1 cellular context compared by ENCODE assay signal in the genomic region with DNA sequence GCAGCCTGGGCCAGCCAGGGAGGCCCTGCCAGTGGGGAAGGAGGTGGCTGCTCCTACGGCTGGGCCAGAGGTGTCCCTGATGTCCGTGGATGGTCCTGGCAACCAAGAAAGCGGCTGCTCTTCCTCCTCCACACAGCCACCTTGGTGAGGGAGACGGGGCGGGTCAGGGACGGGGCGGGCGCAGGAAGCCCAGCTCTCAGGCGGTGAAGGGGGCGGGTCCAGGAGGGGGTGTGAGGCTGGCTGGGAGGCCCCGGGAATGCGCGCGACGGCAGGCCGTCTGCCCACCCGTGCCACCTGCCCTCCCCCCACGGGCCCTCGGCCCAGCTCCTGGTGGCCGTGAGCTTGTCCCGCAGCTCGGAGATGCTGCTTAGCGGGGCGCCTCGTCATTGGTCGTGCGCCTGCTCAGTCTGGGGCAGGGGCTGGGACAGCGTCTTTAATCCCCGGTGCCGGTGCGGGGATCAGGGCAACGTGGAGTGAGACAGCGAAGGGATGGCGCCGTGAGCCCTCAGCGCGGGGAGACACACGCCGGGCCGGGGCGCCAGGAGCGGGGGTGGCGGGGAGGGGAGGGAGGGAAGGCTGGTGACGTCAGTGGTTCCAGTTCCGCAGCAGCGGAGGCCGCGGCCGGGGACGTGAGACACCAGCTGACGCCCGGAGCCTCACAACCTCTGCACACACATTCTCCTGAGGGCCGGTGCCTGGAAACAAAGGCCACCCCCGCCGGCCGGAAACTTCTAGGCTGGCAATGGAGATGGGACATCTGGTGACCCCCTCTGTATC.
TF ChIP-seq lines count a peak whose summit lies in the region.

No MANE protein-coding gene starts in this region.

TF ChIP-seq in HEK293, 187 proteins besides CTCF, POLR2A, EP300 and RAD21 (continued from another document and continues in another):
- TF ChIP-seq PRDM10 (tag by site-specific recombination; IDR thresholded peaks at IDR 0.05) (no peak), HOXC10 (CRISPR knock-in tag; IDR thresholded peaks at IDR 0.05) (no peak), ZBTB48 (tag by site-specific recombination; IDR thresholded peaks at IDR 0.05) (peak; percentile 64), ZNF157 (tag by site-specific recombination; IDR thresholded peaks at IDR 0.05) (no peak), ZBTB44 (tag by site-specific recombination; IDR thresholded peaks at IDR 0.05) (no peak), BCL11B (tag by site-specific recombination; IDR thresholded peaks at IDR 0.05; ENCODE audit: low read depth) (no peak), ZNF473 (tag by site-specific recombination; IDR thresholded peaks at IDR 0.05) (no peak), ZNF211 (tag by site-specific recombination; IDR thresholded peaks at IDR 0.05; ENCODE audit: low read depth) (no peak), ZNF837 (tag by site-specific recombination; IDR thresholded peaks at IDR 0.05) (no peak), TCF7L2 (IDR thresholded peaks at IDR 0.05; ENCODE audit: borderline replicate concordance, low read depth, low read length) (no peak), MYNN (tag by site-specific recombination; IDR thresholded peaks at IDR 0.05; ENCODE audit: borderline replicate concordance) (no peak), ZNF514 (tag by site-specific recombination; IDR thresholded peaks at IDR 0.05) (no peak), ZNF624 (tag by site-specific recombination; IDR thresholded peaks at IDR 0.05) (no peak), KLF7 (tag by site-specific recombination; IDR thresholded peaks at IDR 0.05; ENCODE audit: borderline replicate concordance) (no peak), ZNF76 (tag by site-specific recombination; IDR thresholded peaks at IDR 0.05; ENCODE audit: borderline replicate concordance, low read depth) (peak; percentile 37; the same call in 1 of the 2 replicates), ZNF513 (tag by site-specific recombination; IDR thresholded peaks at IDR 0.05) (no peak), ZNF660 (tag by site-specific recombination; IDR thresholded peaks at IDR 0.05) (no peak), ZNF423 (tag by site-specific recombination; IDR thresholded peaks at IDR 0.05) (no peak), ZNF664 (tag by site-specific recombination; IDR thresholded peaks at IDR 0.05) (no peak), ZNF792 (tag by site-specific recombination; IDR thresholded peaks at IDR 0.05) (no peak), KLF1 (tag by site-specific recombination; IDR thresholded peaks at IDR 0.05) (peak; percentile 53), ZNF23 (tag by site-specific recombination; IDR thresholded peaks at IDR 0.05; ENCODE audit: borderline replicate concordance) (no peak), ZNF24 (tag by site-specific recombination; IDR thresholded peaks at IDR 0.05) (no peak), SP2 (tag by site-specific recombination; IDR thresholded peaks at IDR 0.05) (peak; percentile 76), ZNF571 (tag by site-specific recombination; IDR thresholded peaks at IDR 0.05) (no peak), ZNF335 (tag by site-specific recombination; conservative IDR thresholded peaks at IDR 0.05) (peak; percentile 75), ZNF701 (tag by site-specific recombination; IDR thresholded peaks at IDR 0.05) (no peak), ZNF777 (tag by site-specific recombination; IDR thresholded peaks at IDR 0.05; ENCODE audit: borderline replicate concordance) (peak; percentile 73; the same call in 1 of the 2 replicates), SP7 (tag by site-specific recombination; IDR thresholded peaks at IDR 0.05) (peak; percentile 71), ZNF843 (tag by site-specific recombination; IDR thresholded peaks at IDR 0.05) (no peak), KLF9 (tag by site-specific recombination; IDR thresholded peaks at IDR 0.05; ENCODE audit: low read depth) (peak; percentile 86), ZSCAN4 (tag by site-specific recombination; IDR thresholded peaks at IDR 0.05) (no peak), GLIS2 (tag by site-specific recombination; IDR thresholded peaks at IDR 0.05) (peak; percentile 83), MEIS1 (CRISPR knock-in tag; IDR thresholded peaks at IDR 0.05; ENCODE audit: borderline replicate concordance) (no peak)
- TF ChIP-seq, protein P1, sequence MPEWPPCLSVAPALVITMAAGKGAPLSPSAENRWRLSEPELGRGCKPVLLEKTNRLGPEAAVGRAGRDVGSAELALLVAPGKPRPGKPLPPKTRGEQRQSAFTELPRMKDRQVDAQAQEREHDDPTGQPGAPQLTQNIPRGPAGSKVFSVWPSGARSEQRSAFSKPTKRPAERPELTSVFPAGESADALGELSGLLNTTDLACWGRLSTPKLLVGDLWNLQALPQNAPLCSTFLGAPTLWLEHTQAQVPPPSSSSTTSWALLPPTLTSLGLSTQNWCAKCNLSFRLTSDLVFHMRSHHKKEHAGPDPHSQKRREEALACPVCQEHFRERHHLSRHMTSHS (tag by site-specific recombination; IDR thresholded peaks at IDR 0.05): no peak
- TF ChIP-seq, protein P2, sequence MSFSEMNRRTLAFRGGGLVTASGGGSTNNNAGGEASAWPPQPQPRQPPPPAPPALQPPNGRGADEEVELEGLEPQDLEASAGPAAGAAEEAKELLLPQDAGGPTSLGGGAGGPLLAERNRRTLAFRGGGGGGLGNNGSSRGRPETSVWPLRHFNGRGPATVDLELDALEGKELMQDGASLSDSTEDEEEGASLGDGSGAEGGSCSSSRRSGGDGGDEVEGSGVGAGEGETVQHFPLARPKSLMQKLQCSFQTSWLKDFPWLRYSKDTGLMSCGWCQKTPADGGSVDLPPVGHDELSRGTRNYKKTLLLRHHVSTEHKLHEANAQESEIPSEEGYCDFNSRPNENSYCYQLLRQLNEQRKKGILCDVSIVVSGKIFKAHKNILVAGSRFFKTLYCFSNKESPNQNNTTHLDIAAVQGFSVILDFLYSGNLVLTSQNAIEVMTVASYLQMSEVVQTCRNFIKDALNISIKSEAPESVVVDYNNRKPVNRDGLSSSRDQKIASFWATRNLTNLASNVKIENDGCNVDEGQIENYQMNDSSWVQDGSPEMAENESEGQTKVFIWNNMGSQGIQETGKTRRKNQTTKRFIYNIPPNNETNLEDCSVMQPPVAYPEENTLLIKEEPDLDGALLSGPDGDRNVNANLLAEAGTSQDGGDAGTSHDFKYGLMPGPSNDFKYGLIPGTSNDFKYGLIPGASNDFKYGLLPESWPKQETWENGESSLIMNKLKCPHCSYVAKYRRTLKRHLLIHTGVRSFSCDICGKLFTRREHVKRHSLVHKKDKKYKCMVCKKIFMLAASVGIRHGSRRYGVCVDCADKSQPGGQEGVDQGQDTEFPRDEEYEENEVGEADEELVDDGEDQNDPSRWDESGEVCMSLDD (tag by site-specific recombination; IDR thresholded peaks at IDR 0.05): no peak; the same call in 1 of the 2 replicates
- TF ChIP-seq, protein P3, sequence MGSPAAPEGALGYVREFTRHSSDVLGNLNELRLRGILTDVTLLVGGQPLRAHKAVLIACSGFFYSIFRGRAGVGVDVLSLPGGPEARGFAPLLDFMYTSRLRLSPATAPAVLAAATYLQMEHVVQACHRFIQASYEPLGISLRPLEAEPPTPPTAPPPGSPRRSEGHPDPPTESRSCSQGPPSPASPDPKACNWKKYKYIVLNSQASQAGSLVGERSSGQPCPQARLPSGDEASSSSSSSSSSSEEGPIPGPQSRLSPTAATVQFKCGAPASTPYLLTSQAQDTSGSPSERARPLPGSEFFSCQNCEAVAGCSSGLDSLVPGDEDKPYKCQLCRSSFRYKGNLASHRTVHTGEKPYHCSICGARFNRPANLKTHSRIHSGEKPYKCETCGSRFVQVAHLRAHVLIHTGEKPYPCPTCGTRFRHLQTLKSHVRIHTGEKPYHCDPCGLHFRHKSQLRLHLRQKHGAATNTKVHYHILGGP (tag by site-specific recombination; IDR thresholded peaks at IDR 0.05): no peak
- TF ChIP-seq, protein P4, sequence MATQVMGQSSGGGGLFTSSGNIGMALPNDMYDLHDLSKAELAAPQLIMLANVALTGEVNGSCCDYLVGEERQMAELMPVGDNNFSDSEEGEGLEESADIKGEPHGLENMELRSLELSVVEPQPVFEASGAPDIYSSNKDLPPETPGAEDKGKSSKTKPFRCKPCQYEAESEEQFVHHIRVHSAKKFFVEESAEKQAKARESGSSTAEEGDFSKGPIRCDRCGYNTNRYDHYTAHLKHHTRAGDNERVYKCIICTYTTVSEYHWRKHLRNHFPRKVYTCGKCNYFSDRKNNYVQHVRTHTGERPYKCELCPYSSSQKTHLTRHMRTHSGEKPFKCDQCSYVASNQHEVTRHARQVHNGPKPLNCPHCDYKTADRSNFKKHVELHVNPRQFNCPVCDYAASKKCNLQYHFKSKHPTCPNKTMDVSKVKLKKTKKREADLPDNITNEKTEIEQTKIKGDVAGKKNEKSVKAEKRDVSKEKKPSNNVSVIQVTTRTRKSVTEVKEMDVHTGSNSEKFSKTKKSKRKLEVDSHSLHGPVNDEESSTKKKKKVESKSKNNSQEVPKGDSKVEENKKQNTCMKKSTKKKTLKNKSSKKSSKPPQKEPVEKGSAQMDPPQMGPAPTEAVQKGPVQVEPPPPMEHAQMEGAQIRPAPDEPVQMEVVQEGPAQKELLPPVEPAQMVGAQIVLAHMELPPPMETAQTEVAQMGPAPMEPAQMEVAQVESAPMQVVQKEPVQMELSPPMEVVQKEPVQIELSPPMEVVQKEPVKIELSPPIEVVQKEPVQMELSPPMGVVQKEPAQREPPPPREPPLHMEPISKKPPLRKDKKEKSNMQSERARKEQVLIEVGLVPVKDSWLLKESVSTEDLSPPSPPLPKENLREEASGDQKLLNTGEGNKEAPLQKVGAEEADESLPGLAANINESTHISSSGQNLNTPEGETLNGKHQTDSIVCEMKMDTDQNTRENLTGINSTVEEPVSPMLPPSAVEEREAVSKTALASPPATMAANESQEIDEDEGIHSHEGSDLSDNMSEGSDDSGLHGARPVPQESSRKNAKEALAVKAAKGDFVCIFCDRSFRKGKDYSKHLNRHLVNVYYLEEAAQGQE (tag by site-specific recombination; IDR thresholded peaks at IDR 0.05): no peak
- TF ChIP-seq, protein P5, sequence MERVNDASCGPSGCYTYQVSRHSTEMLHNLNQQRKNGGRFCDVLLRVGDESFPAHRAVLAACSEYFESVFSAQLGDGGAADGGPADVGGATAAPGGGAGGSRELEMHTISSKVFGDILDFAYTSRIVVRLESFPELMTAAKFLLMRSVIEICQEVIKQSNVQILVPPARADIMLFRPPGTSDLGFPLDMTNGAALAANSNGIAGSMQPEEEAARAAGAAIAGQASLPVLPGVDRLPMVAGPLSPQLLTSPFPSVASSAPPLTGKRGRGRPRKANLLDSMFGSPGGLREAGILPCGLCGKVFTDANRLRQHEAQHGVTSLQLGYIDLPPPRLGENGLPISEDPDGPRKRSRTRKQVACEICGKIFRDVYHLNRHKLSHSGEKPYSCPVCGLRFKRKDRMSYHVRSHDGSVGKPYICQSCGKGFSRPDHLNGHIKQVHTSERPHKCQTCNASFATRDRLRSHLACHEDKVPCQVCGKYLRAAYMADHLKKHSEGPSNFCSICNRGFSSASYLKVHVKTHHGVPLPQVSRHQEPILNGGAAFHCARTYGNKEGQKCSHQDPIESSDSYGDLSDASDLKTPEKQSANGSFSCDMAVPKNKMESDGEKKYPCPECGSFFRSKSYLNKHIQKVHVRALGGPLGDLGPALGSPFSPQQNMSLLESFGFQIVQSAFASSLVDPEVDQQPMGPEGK (tag by site-specific recombination; IDR thresholded peaks at IDR 0.05): peak; percentile 85
